16 cellular contexts compared by ENCODE assay signal in the genomic region with DNA sequence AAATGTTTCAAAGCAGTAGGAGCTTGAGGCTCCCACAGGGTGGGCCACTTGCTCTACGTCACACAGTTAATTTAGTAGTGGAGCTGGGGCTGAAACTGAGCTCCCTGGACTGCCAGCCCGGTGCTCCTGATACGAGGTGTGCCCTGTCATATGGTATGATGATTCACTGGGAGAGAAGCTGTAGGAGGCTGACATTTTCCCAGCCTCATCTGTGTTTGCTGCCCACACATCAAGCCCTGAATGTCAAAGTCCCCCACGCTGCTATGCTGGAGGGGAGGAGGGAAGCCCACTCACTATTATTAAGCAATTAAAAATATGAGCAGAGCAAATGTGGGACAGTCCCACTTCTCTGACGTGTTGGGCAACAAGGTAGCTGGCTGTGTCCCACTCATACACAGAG.
"Had no signal": no experiment of that assay in that cellular context is flagged by ENCODE, and none has a peak within 500 bp of the region (broad histone marks: within the 10 kb centered on the region; RNA-seq: fewer than 3 reads in every experiment).

No MANE protein-coding gene starts in this region.

- H3K27me3 ChIP-seq: brain microvascular endothelial cell, dorsolateral prefrontal cortex, testis had no signal

- H3K9me3 ChIP-seq: heart left ventricle, psoas muscle, testis had no signal

- H3K36me3 ChIP-seq: brain microvascular endothelial cell, heart left ventricle had no signal

- DNase-seq: activated CD4-positive, alpha-beta T cell treated with anti-CD3 and anti-CD28 coated beads for 48 hours; activated CD8-positive, alpha-beta memory T cell treated with anti-CD3 and anti-CD28 coated beads for 24 hours; activated naive CD4-positive, alpha-beta T cell treated with anti-CD3 and anti-CD28 coated beads, Interleukin-2, amount 50 U/mL, for 16 hours; brain microvascular endothelial cell; foreskin melanocyte; heart left ventricle; natural killer cell; psoas muscle; stimulated activated CD4-positive, alpha-beta T cell treated with anti-CD3 and anti-CD28 coated beads, Interleukin-12 subunit alpha, Interleukin-12 subunit beta, amount 100 ng/mL, for 4 hours; stimulated activated CD8-positive, alpha-beta memory T cell treated with anti-CD3 and anti-CD28 coated beads, Interleukin-4, amount 100 ng/mL, for 48 hours; T-helper 1 cell; testis had no signal

- H3K27ac ChIP-seq: brain microvascular endothelial cell, heart left ventricle, psoas muscle, testis had no signal

- H3K4me3 ChIP-seq: dorsolateral prefrontal cortex, heart left ventricle, psoas muscle, testis had no signal

- ATAC-seq: heart left ventricle, left lobe of liver, natural killer cell, psoas muscle, sciatic nerve, WTC11 had no signal

- H3K4me1 ChIP-seq: heart left ventricle, psoas muscle, testis had no signal
